8 cellular contexts compared by ENCODE assay signal in the genomic region with DNA sequence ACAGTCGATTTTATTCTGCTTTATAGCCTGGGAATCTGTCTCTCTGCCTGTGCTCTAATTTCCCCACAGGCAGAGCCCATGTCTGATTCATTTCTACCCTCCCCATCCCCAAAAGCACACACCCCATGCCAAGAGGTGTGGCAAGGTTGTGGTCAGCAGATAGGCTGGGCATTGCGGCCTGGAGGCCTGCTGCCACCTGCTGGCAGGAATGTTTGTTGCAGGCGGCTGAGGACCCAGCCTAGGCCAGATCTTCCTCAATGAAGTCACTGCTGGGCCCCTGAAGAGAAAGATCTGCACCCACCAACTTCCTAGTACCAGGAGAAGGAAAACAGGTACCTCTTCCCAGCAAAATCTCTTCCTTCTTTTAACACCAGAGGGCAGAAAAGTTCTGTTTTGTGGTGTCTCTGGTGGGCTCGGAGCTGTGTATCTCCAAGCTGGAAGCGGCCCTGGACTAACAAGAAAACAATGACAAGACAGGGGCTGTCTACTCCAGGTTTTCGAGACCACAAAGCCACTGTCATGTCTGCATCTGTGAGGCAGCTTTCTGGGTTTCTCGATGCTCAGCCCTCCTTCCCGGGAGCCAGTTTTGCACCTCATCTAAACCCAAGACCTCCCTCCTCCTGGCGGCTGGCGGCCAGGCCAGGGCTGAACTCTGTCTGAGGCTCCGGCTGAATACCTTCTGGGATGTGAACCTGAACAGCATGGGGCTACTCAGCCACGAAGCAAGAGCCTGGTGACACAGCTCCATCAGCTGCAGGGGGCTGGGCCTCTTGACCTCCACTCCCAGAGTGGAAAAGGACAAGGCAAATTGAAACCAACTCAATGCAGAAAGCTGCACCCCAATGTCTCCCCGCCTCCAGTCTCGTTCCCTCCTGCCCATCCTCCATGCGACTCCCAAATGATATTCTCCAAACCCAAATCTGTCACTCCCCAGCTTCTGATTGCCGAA. TPM values are rescaled to one million over a fixed set of nuclear protein-coding genes. Genes with fewer than 3 reads are reported as not detected.
DNase-seq lines count a peak whose midpoint lies in the region; ATAC-seq lines count a peak whose summit lies in the region.

No MANE protein-coding gene starts in this region.

- no peak overlapping the region for H2BK15ac ChIP-seq in mesendoderm (replicated peaks; ENCODE audit: low read depth)

- peak overlapping the region; percentile 20 for H3K56ac ChIP-seq in mesendoderm (ENCODE audit: low read length)

- CTCF ChIA-PET in activated CD8-positive, alpha-beta memory T cell treated with anti-CD3 and anti-CD28 coated beads, Interleukin-2, amount 10 ng/mL, durations not matched to agents 7 days and 5 days (lab: Charles Lee), result interaction anchor here (1.0 to 3.5 kb wide), 7 partner anchors 8 to 733 kb away, joined by 3 to 17 read pairs (median 7); partner anchors contain the start of gene GALNT12

- no peak overlapping the region for H3K4me3 ChIP-seq in mesendoderm (ENCODE audit: low read length)

- ATAC-seq in GM21576 (IDR thresholded peaks at IDR 0.05; ENCODE audit: unreplicated experiment) (peak; percentile 75), GM21390 (IDR thresholded peaks at IDR 0.05; ENCODE audit: unreplicated experiment) (no peak)
- ATAC-seq in activated CD8-positive, alpha-beta memory T cell treated with anti-CD3 and anti-CD28 coated beads, Interleukin-2, amount 10 ng/mL, durations not matched to agents 7 days and 5 days, result peak; percentile 72
- peak; percentile 82 to 84 for ATAC-seq in stimulated activated naive B cell treated with anti-CD40 and anti-IgM and Interleukin-4, amounts not matched to agents 10 μg/mL and 1 μg/mL and 100 μg/mL, for 72 hours (replicated peaks)

- no peak overlapping the region for H4K8ac ChIP-seq in mesendoderm (ENCODE audit: low read depth, low read length)

- no peak overlapping the region for H3K4ac ChIP-seq in mesendoderm (ENCODE audit: low read depth, low read length)

- H3K4me1 ChIP-seq in mesendoderm (ENCODE audit: control insufficient read depth, low read depth, low read length), result peaks cover 17% of the 10 kb centered on the region

- H3K36me3 Mint-ChIP-seq in activated CD8-positive, alpha-beta memory T cell treated with anti-CD3 and anti-CD28 coated beads, Interleukin-2, amount 10 ng/mL, durations not matched to agents 7 days and 5 days, result no peaks in the 10 kb centered on the region
- H3K36me3 Mint-ChIP-seq in stimulated activated naive B cell treated with anti-CD40 and anti-IgM and Interleukin-4, amounts not matched to agents 10 μg/mL and 1 μg/mL and 100 μg/mL, for 72 hours, result peaks cover 10 to 17% of the 10 kb centered on the region in 2 donors

- H2AK5ac ChIP-seq in mesendoderm (ENCODE audit: low read length), result peak overlapping the region; percentile 29

- no peaks in the 10 kb centered on the region for H3K27me3 ChIP-seq in mesendoderm (ENCODE audit: insufficient read depth, low read length, poor library complexity)

- no peak overlapping the region for H2BK5ac ChIP-seq in mesendoderm (ENCODE audit: low read length)

- H3K27ac Mint-ChIP-seq in activated CD8-positive, alpha-beta memory T cell treated with anti-CD3 and anti-CD28 coated beads, Interleukin-2, amount 10 ng/mL, durations not matched to agents 7 days and 5 days, result no peak overlapping the region
- H3K27ac Mint-ChIP-seq in stimulated activated naive B cell treated with anti-CD40 and anti-IgM and Interleukin-4, amounts not matched to agents 10 μg/mL and 1 μg/mL and 100 μg/mL, for 72 hours, result no peak overlapping the region

- no peak overlapping the region for H2BK120ac ChIP-seq in mesendoderm (ENCODE audit: low read depth, low read length)

- H3K36me3 ChIP-seq in mesendoderm (ENCODE audit: control insufficient read depth, insufficient read depth, low read length), result no peaks in the 10 kb centered on the region

- H3K9ac ChIP-seq in mesendoderm (ENCODE audit: low read length), result peak overlapping the region; percentile 5

- H3K9me3 Mint-ChIP-seq in activated CD8-positive, alpha-beta memory T cell treated with anti-CD3 and anti-CD28 coated beads, Interleukin-2, amount 10 ng/mL, durations not matched to agents 7 days and 5 days (ENCODE audit: low read depth), result no peaks in the 10 kb centered on the region
- no peaks in the 10 kb centered on the region for H3K9me3 Mint-ChIP-seq in stimulated activated naive B cell treated with anti-CD40 and anti-IgM and Interleukin-4, amounts not matched to agents 10 μg/mL and 1 μg/mL and 100 μg/mL, for 72 hours

- peaks cover 16% of the 10 kb centered on the region for H3K4me1 Mint-ChIP-seq in activated CD8-positive, alpha-beta memory T cell treated with anti-CD3 and anti-CD28 coated beads, Interleukin-2, amount 10 ng/mL, durations not matched to agents 7 days and 5 days
- peaks cover 14 to 30% of the 10 kb centered on the region in 2 donors for H3K4me1 Mint-ChIP-seq in stimulated activated naive B cell treated with anti-CD40 and anti-IgM and Interleukin-4, amounts not matched to agents 10 μg/mL and 1 μg/mL and 100 μg/mL, for 72 hours

- no peak overlapping the region for H4K5ac ChIP-seq in mesendoderm (ENCODE audit: low read length)

- no peak overlapping the region for H3K4me2 ChIP-seq in mesendoderm (ENCODE audit: low read length)

- peaks cover 15% of the 10 kb centered on the region for H3K79me2 ChIP-seq in mesendoderm (ENCODE audit: control insufficient read depth, insufficient read depth, low read length)

- no peak overlapping the region for H3K4me3 Mint-ChIP-seq in activated CD8-positive, alpha-beta memory T cell treated with anti-CD3 and anti-CD28 coated beads, Interleukin-2, amount 10 ng/mL, durations not matched to agents 7 days and 5 days
- H3K4me3 Mint-ChIP-seq in stimulated activated naive B cell treated with anti-CD40 and anti-IgM and Interleukin-4, amounts not matched to agents 10 μg/mL and 1 μg/mL and 100 μg/mL, for 72 hours, result no peak overlapping the region

- H3K27me3 Mint-ChIP-seq in activated CD8-positive, alpha-beta memory T cell treated with anti-CD3 and anti-CD28 coated beads, Interleukin-2, amount 10 ng/mL, durations not matched to agents 7 days and 5 days, result peaks cover 6% of the 10 kb centered on the region
- no peaks in the 10 kb centered on the region for H3K27me3 Mint-ChIP-seq in stimulated activated naive B cell treated with anti-CD40 and anti-IgM and Interleukin-4, amounts not matched to agents 10 μg/mL and 1 μg/mL and 100 μg/mL, for 72 hours

- H3K79me1 ChIP-seq in mesendoderm (ENCODE audit: low read length), result peaks cover 22% of the 10 kb centered on the region

- DNase-seq in COLO829 (ENCODE audit: low spot score) (peak; percentile 92), NCI-H460 (ENCODE audit: extremely low read depth, low read depth) (peak; percentile 71), epidermal melanocyte (ENCODE audit: insufficient read length, low spot score) (peak; percentile 91), mesendoderm (peak; percentile 93)
- peak; percentile 76 for DNase-seq in activated CD8-positive, alpha-beta memory T cell treated with anti-CD3 and anti-CD28 coated beads, Interleukin-2, amount 10 ng/mL, durations not matched to agents 7 days and 5 days
- DNase-seq in stimulated activated naive B cell treated with anti-CD40 and anti-IgM and Interleukin-4, amounts not matched to agents 10 μg/mL and 1 μg/mL and 100 μg/mL, for 72 hours, result peak; percentile 49

- no CpG with 5 or more reads among the region's 16 CpGs for WGBS in mesendoderm (ENCODE audit: extremely low coverage, insufficient coverage, low lambda C conversion rate)

- H3K18ac ChIP-seq in mesendoderm (ENCODE audit: low read length), result no peak overlapping the region

- no peak overlapping the region for H3K27ac ChIP-seq in mesendoderm (ENCODE audit: low read depth, low read length)

- H3K23ac ChIP-seq in mesendoderm (ENCODE audit: low read length), result no peak overlapping the region

RNA-seq across cellular contexts. Expression of gene ANKS6, which starts 4.9 kb away (rescaled TPM):
- total RNA-seq in NCI-H460 (2014; rRNA removed; shearing (Covaris generic)), result 22.9 and 32.2 TPM in 2 replicates
- polyA plus RNA-seq in NCI-H460 (2014; cell fraction: nucleus; rRNA removed), result 46.3 and 77.2 TPM in 2 replicates
- 1 to 10 TPM; 6.5 to 9.2 TPM for total RNA-seq in activated CD8-positive, alpha-beta memory T cell treated with anti-CD3 and anti-CD28 coated beads, Interleukin-2, amount 10 ng/mL, durations not matched to agents 7 days and 5 days
- 34.5 TPM for polyA plus RNA-seq in mesendoderm (2013, experiment 1 of 2)
- 36.6 TPM for polyA plus RNA-seq in mesendoderm (2013, experiment 2 of 2)

RNA-seq across cellular contexts. Expression of gene GALNT12, which starts 16.0 kb away (rescaled TPM):
- 8.6 and 8.8 TPM in 2 replicates for total RNA-seq in NCI-H460 (2014; rRNA removed; shearing (Covaris generic))
- 23.5 and 35.7 TPM in 2 replicates for polyA plus RNA-seq in NCI-H460 (2014; cell fraction: nucleus; rRNA removed)
- 1 to 10 TPM; 3.5 to 9.9 TPM for total RNA-seq in activated CD8-positive, alpha-beta memory T cell treated with anti-CD3 and anti-CD28 coated beads, Interleukin-2, amount 10 ng/mL, durations not matched to agents 7 days and 5 days
- polyA plus RNA-seq in mesendoderm (2013, experiment 1 of 2), result 5.1 TPM
- polyA plus RNA-seq in mesendoderm (2013, experiment 2 of 2), result 5.4 TPM
